In genomic region chr17:45705123-45706009, GRCh38 we compare ENCODE assay signal across 11 cellular contexts.
DNase-seq lines count a peak whose midpoint lies in the region; ATAC-seq, FAIRE-seq and TF ChIP-seq lines count a peak whose summit lies in the region.
"Had no signal": no experiment of that assay in that cellular context is flagged by ENCODE, and none has a peak within 500 bp of the region (broad histone marks: within the 10 kb centered on the region; RNA-seq: fewer than 3 reads in every experiment).

No MANE protein-coding gene starts in this region.

- H3K4me1 ChIP-seq in A549, result peaks cover 32% of the 10 kb centered on the region
- H3K4me1 ChIP-seq: HAP-1, thyroid gland had no signal

- peak overlapping the region; percentile 42 for H3K4me2 ChIP-seq in A549

- CTCF ChIA-PET in A549 (lab: Yijun Ruan, JAX) (interaction anchor here (0.7 to 1.9 kb wide), 4 partner anchors 13 to 160 kb away, joined by 3 to 4 read pairs (median 4); no protein-coding TSS in a partner anchor), HEK293T (lab: Yijun Ruan, JAX) (no interaction called here)

- TF ChIP-seq RAD21 in A549 (conservative IDR thresholded peaks at IDR 0.05 in 1 of 2, IDR thresholded peaks at IDR 0.05 in 1 of 2), result no peak

- WGBS in A549 (ENCODE audit: missing lambda C conversion rate), result 28% methylated on average over 5 of the region's 5 CpGs

- no peak overlapping the region for H3K4me3 ChIP-seq in A549
- H3K4me3 ChIP-seq: HAP-1, thyroid gland had no signal

- POLR2A ChIA-PET in A549 (lab: Yijun Ruan, JAX) (no interaction called here), HEK293T (lab: Yijun Ruan, JAX) (no interaction called here)

- no peak for TF ChIP-seq EP300 in A549 (IDR thresholded peaks at IDR 0.05)

- FAIRE-seq in A549 (lab: Jason Lieb, UNC), result peak; percentile 98

- no peak for TF ChIP-seq CTCF in A549 (IDR thresholded peaks at IDR 0.05)

- H3K27ac ChIP-seq in A549, result peak overlapping the region in 1 of 2 experiments; percentile 23; a peak in 2 of 6 replicates
- H3K27ac ChIP-seq: HL-60, thyroid gland had no signal

- ATAC-seq in A549, result peak; percentile 82 to 90
- ATAC-seq in HG02840 (IDR thresholded peaks at IDR 0.05; ENCODE audit: low FRiP score, unreplicated experiment), result no peak
- no peak for ATAC-seq in HG03039 (IDR thresholded peaks at IDR 0.05; ENCODE audit: unreplicated experiment)

- H3K9me3 ChIP-seq in A549, result no peaks in the 10 kb centered on the region
- H3K9me3 ChIP-seq: HAP-1, thyroid gland had no signal

- TF ChIP-seq POLR2A in A549 (IDR thresholded peaks at IDR 0.05; ENCODE audit: low read length), result no peak

- peak; percentile 79 to 84 for DNase-seq in A549 (ENCODE audit: low read depth in 1 of 2, low spot score in 1 of 2)
- DNase-seq in EL, result peak; percentile 49
- peak; percentile 94 for DNase-seq in SW480 (ENCODE audit: low spot score)
- DNase-seq in islet precursor cell, result peak; percentile 74
- no peak for DNase-seq in NCI-H2196 (lab: John Stamatoyannopoulos, UW; ENCODE audit: unreplicated experiment)
- no peak for DNase-seq in HEK293T (ENCODE audit: extremely low spot score)
- DNase-seq: thyroid gland had no signal

TF ChIP-seq in A549, 52 proteins besides CTCF, POLR2A, EP300 and RAD21:
- peak; percentile 55; the same call in 1 of the 2 replicates for TF ChIP-seq GATA3 (IDR thresholded peaks at IDR 0.05; ENCODE audit: borderline replicate concordance)
- no peak for TF ChIP-seq ZFP36 (IDR thresholded peaks at IDR 0.05; ENCODE audit: borderline replicate concordance, partially characterized antibody)
- no peak for TF ChIP-seq ZNF302 (CRISPR knock-in tag; IDR thresholded peaks at IDR 0.05)
- TF ChIP-seq HDAC2 (IDR thresholded peaks at IDR 0.05), result no peak
- TF ChIP-seq RARB (CRISPR knock-in tag; IDR thresholded peaks at IDR 0.05), result 0 out of 2 replicates have a peak, but pooled peaks have one; percentile 37
- TF ChIP-seq JUNB (IDR thresholded peaks at IDR 0.05), result peak; percentile 81
- 0 out of 3 replicates have a peak, but pooled peaks have one; percentile 19 for TF ChIP-seq BCL3 (IDR thresholded peaks at IDR 0.05)
- TF ChIP-seq HEYL (CRISPR knock-in tag; IDR thresholded peaks at IDR 0.05), result no peak
- TF ChIP-seq CHD2 (IDR thresholded peaks at IDR 0.05; ENCODE audit: low read length, partially characterized antibody), result no peak
- 0 out of 2 replicates have a peak, but pooled peaks have one; percentile 20 for TF ChIP-seq EHMT2 (IDR thresholded peaks at IDR 0.05; ENCODE audit: low read depth)
- TF ChIP-seq JUN (IDR thresholded peaks at IDR 0.05), result peak in 1 of 2 experiments; percentile 51; a peak in 1 of 5 replicates
- TF ChIP-seq FOXS1 (CRISPR knock-in tag; IDR thresholded peaks at IDR 0.05), result peak; percentile 43; the same call in 1 of the 2 replicates
- peak; percentile 96 for TF ChIP-seq FOSL2 (IDR thresholded peaks at IDR 0.05)
- TF ChIP-seq FOSL2 (CRISPR knock-in tag; IDR thresholded peaks at IDR 0.05), result peak; percentile 94
- no peak for TF ChIP-seq NFE2L2 (conservative IDR thresholded peaks at IDR 0.05; ENCODE audit: low read length)
- no peak for TF ChIP-seq SREBF2 (IDR thresholded peaks at IDR 0.05)
- TF ChIP-seq, protein P1, sequence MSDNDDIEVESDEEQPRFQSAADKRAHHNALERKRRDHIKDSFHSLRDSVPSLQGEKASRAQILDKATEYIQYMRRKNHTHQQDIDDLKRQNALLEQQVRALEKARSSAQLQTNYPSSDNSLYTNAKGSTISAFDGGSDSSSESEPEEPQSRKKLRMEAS (IDR thresholded peaks at IDR 0.05), result peak; percentile 65
- no peak for TF ChIP-seq MAZ (IDR thresholded peaks at IDR 0.05; ENCODE audit: borderline replicate concordance, low read depth, low read length)

TF ChIP-seq in HEK293T, 16 proteins besides CTCF, POLR2A, EP300 and RAD21:
- TF ChIP-seq L3MBTL2 (conservative IDR thresholded peaks at IDR 0.05) (no peak), FOXK2 (IDR thresholded peaks at IDR 0.05) (no peak), LEF1 (IDR thresholded peaks at IDR 0.05; ENCODE audit: borderline replicate concordance) (no peak), NFRKB (IDR thresholded peaks at IDR 0.05) (no peak), SP1 (IDR thresholded peaks at IDR 0.05) (no peak), TARDBP (IDR thresholded peaks at IDR 0.05) (no peak), ZNF384 (IDR thresholded peaks at IDR 0.05) (no peak), CTBP1 (IDR thresholded peaks at IDR 0.05; ENCODE audit: borderline replicate concordance) (no peak), SUZ12 (IDR thresholded peaks at IDR 0.05) (no peak), HDGF (IDR thresholded peaks at IDR 0.05; ENCODE audit: borderline replicate concordance) (no peak), BHLHE40 (IDR thresholded peaks at IDR 0.05; ENCODE audit: borderline replicate concordance) (no peak), PKNOX1 (IDR thresholded peaks at IDR 0.05) (no peak), ELF4 (IDR thresholded peaks at IDR 0.05) (no peak), ARNT (IDR thresholded peaks at IDR 0.05) (no peak), FOXA1 (IDR thresholded peaks at IDR 0.05) (no peak), FOXM1 (IDR thresholded peaks at IDR 0.05; ENCODE audit: borderline replicate concordance) (no peak)
TF ChIP-seq in HEK293T: peak in this region for 0.

Comparison
In these comparisons a context has a peak if more than half of its experiments do, and no peak if none do; other contexts are left out.
1. ATAC-seq: peak in A549 (2 of 2); none in HG02840 (single experiment) and HG03039 (single experiment).
2. DNase-seq: peak in A549 (2 of 2), EL (single experiment), SW480 (single experiment) and islet precursor cell (single experiment); none in NCI-H2196 (single experiment) and HEK293T (single experiment).